In genomic region chr13:110495881-110496280, GRCh38 we compare ENCODE assay signal across 9 cellular contexts.
"Had no signal": no experiment of that assay in that cellular context is flagged by ENCODE, and none has a peak within 500 bp of the region (broad histone marks: within the 10 kb centered on the region; RNA-seq: fewer than 3 reads in every experiment).

No MANE protein-coding gene starts in this region.

- H3K4me3 ChIP-seq: GM23248, HAP-1 had no signal

- H3K27ac ChIP-seq: GM23248, HL-60 had no signal

- H3K4me1 ChIP-seq: HAP-1 had no signal

- H3K36me3 ChIP-seq: HAP-1 had no signal

- DNase-seq: GM23248, GOT3, H7, HFFc6, KG1 had no signal

- ATAC-seq: HCT116, HepG2 had no signal

- H3K9me3 ChIP-seq: HAP-1 had no signal

- H3K9ac ChIP-seq: GM23248 had no signal

- H2AFZ ChIP-seq: GM23248 had no signal
